In the genomic region with DNA sequence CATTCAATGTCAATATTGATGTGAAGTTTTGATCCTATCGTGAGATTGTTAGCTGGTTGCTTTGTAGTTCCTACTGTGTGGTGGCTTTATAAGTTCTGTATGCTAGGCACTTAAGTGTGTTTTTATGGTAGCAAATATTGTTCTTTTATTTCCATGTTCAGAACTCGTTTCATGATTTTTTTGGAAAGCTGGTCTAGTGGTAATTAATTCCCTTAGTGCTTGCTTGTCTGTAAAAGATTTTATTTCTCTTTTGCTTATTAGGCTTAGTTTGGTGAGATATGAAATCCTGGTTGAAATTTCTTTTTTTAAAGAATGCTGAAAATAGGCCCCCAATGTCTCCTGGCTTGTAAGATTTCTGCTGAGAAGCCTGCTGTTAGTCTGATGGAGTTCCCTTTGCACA, we compare ENCODE assay signal across 29 cellular contexts.
"Had no signal": no experiment of that assay in that cellular context is flagged by ENCODE, and none has a peak within 500 bp of the region (broad histone marks: within the 10 kb centered on the region; RNA-seq: fewer than 3 reads in every experiment).

No MANE protein-coding gene starts in this region.

- H3K4me3 ChIP-seq: adrenal gland, ascending aorta, body of pancreas, breast epithelium, cardiac muscle cell had no signal

- DNase-seq: activated effector memory CD4-positive, alpha-beta T cell treated with anti-CD3 and anti-CD28 coated beads, Interleukin-2, amount 50 U/mL, for 16 hours; activated effector memory CD4-positive, alpha-beta T cell treated with Interleukin-2 at 50 U/mL for 16 hours; activated gamma-delta T cell; activated gamma-delta T cell treated with Interleukin-2 at 50 U/mL for 16 hours; activated naive CD4-positive, alpha-beta T cell; activated naive CD4-positive, alpha-beta T cell treated with anti-CD3 and anti-CD28 coated beads for 36 hours; activated naive CD4-positive, alpha-beta T cell treated with anti-CD3 and anti-CD28 coated beads, Interleukin-2, amount 10 ng/mL, durations not matched to agents 7 days and 5 days; activated naive CD4-positive, alpha-beta T cell treated with anti-CD3 and anti-CD28 coated beads, Interleukin-2, amount 50 U/mL, for 16 hours; activated naive CD4-positive, alpha-beta T cell treated with Interleukin-2 at 50 U/mL for 16 hours; activated naive CD8-positive, alpha-beta T cell treated with anti-CD3 and anti-CD28 coated beads for 36 hours; activated naive CD8-positive, alpha-beta T cell treated with anti-CD3 and anti-CD28 coated beads, Interleukin-2, amount 10 ng/mL, durations not matched to agents 7 days and 5 days; activated naive CD8-positive, alpha-beta T cell treated with anti-CD3 and anti-CD28 coated beads, Interleukin-2, amount 50 U/mL, for 24 hours; activated T-cell treated with anti-CD3 and anti-CD28 coated beads, Interleukin-2, amount 50 U/mL, for 24 hours; activated T-cell treated with anti-CD3 and anti-CD28 coated beads, Interleukin-2, amount 50 U/mL, for 4 hours; activated T-cell treated with anti-CD3 and anti-CD28 coated beads, Interleukin-2, amount 50 U/mL, for 48 hours; activated T-cell treated with anti-CD3 and anti-CD28 coated beads, Interleukin-2, amount 50 U/mL, for 72 hours; adrenal gland; amniotic stem cell; amygdala; anterior cingulate cortex; aorta; body of pancreas; brain microvascular endothelial cell; caudate nucleus; central memory CD4-positive, alpha-beta T cell; cerebellar nuclear complex had no signal

- H3K27ac ChIP-seq: adrenal gland, ascending aorta, body of pancreas, brain microvascular endothelial cell, breast epithelium, cardiac muscle cell had no signal

- H3K4me1 ChIP-seq: adrenal gland, ascending aorta, body of pancreas, breast epithelium had no signal

- H3K9me3 ChIP-seq: adrenal gland had no signal

- H3K36me3 ChIP-seq: adrenal gland, ascending aorta, brain microvascular endothelial cell, breast epithelium, cardiac muscle cell had no signal
